ENCODE assay signal across 9 cellular contexts in genomic region chr6:149454405-149454848, GRCh38. TPM values are rescaled to one million over a fixed set of nuclear protein-coding genes. Genes with fewer than 3 reads are reported as not detected.
DNase-seq lines count a peak whose midpoint lies in the region; ATAC-seq, FAIRE-seq and TF ChIP-seq lines count a peak whose summit lies in the region.
"Had no signal": no experiment of that assay in that cellular context is flagged by ENCODE, and none has a peak within 500 bp of the region (broad histone marks: within the 10 kb centered on the region; RNA-seq: fewer than 3 reads in every experiment).

No MANE protein-coding gene starts in this region.

- ATAC-seq in GM21786 (IDR thresholded peaks at IDR 0.05; ENCODE audit: unreplicated experiment) = no peak

- peak overlapping the region; percentile 76 for H3K27ac ChIP-seq in RWPE1

- TF ChIP-seq POLR2A in GM12892 (IDR thresholded peaks at IDR 0.05; ENCODE audit: low read depth, low read length) = no peak

- H3K4me1 Mint-ChIP-seq in osteocyte (ENCODE audit: unreplicated experiment) = peaks cover 18% of the 10 kb centered on the region
- H3K4me1 Mint-ChIP-seq in T-helper 2 cell treated with Interferon-gamma antibody and Interleukin-4, amounts not matched to agents 5 μg/mL and 100 μg/mL, for 36 hours (ENCODE audit: low read depth) = peaks cover 5% of the 10 kb centered on the region

- CTCF ChIA-PET in RWPE1 (lab: Yijun Ruan, JAX) = interaction anchor here (0.6 kb wide), 1 partner anchor 376 kb away, joined by 3 read pairs; no protein-coding TSS in a partner anchor

- H3K4me3 Mint-ChIP-seq in osteocyte (ENCODE audit: unreplicated experiment) = no peak overlapping the region
- H3K4me3 Mint-ChIP-seq in T-helper 2 cell treated with Interferon-gamma antibody and Interleukin-4, amounts not matched to agents 5 μg/mL and 100 μg/mL, for 36 hours = no peak overlapping the region
- H3K4me3 Mint-ChIP-seq: activated naive CD8-positive, alpha-beta T cell had no signal

- peak overlapping the region; percentile 41 for H3K27ac Mint-ChIP-seq in osteocyte (ENCODE audit: unreplicated experiment)
- H3K27ac Mint-ChIP-seq in T-helper 2 cell treated with Interferon-gamma antibody and Interleukin-4, amounts not matched to agents 5 μg/mL and 100 μg/mL, for 36 hours = no peak overlapping the region
- H3K27ac Mint-ChIP-seq: activated naive CD8-positive, alpha-beta T cell had no signal

- H3K27me3 Mint-ChIP-seq in osteocyte (ENCODE audit: unreplicated experiment) = no peaks in the 10 kb centered on the region
- H3K27me3 Mint-ChIP-seq in T-helper 2 cell treated with Interferon-gamma antibody and Interleukin-4, amounts not matched to agents 5 μg/mL and 100 μg/mL, for 36 hours (ENCODE audit: low read depth) = no peaks in the 10 kb centered on the region
- H3K27me3 Mint-ChIP-seq: activated naive CD8-positive, alpha-beta T cell had no signal

- no peak for TF ChIP-seq CTCF in RWPE1 (conservative IDR thresholded peaks at IDR 0.05; ENCODE audit: low read depth)
- TF ChIP-seq CTCF in osteocyte (IDR thresholded peaks at IDR 0.05) = no peak

- no peaks in the 10 kb centered on the region for H3K9me3 Mint-ChIP-seq in osteocyte (ENCODE audit: unreplicated experiment)
- no peaks in the 10 kb centered on the region for H3K9me3 Mint-ChIP-seq in T-helper 2 cell treated with Interferon-gamma antibody and Interleukin-4, amounts not matched to agents 5 μg/mL and 100 μg/mL, for 36 hours

- peak; percentile 29 for DNase-seq in DMS 273 treated with DMSO at 0.1 percent for 48 hours (lab: John Stamatoyannopoulos, UW)
- DNase-seq in RWPE1 (ENCODE audit: low spot score) = peak; percentile 52
- DNase-seq in fibroblast of peridontal ligament (ENCODE audit: extremely low read depth) = peak; percentile 93
- DNase-seq in osteocyte (ENCODE audit: extremely low spot score, unreplicated experiment) = no peak
- DNase-seq in stimulated activated CD8-positive, alpha-beta memory T cell treated with anti-CD3 and anti-CD28 coated beads, Interleukin-4, amount 100 ng/mL, for 48 hours = no peak
- DNase-seq in T-helper 2 cell treated with Interferon-gamma antibody and Interleukin-4, amounts not matched to agents 5 μg/mL and 100 μg/mL, for 36 hours (ENCODE audit: low spot score) = no peak
- DNase-seq in GM12892 (ENCODE audit: insufficient read length) = no peak

- FAIRE-seq in GM12892 (lab: Jason Lieb, UNC) = no peak

- H3K36me3 Mint-ChIP-seq in osteocyte (ENCODE audit: unreplicated experiment) = no peaks in the 10 kb centered on the region
- H3K36me3 Mint-ChIP-seq in T-helper 2 cell treated with Interferon-gamma antibody and Interleukin-4, amounts not matched to agents 5 μg/mL and 100 μg/mL, for 36 hours (ENCODE audit: low read depth) = peaks cover 19% of the 10 kb centered on the region

- POLR2A ChIA-PET in RWPE1 (lab: Yijun Ruan, JAX; ENCODE audit: low non-redundant PET) = no interaction called here

RNA-seq across cellular contexts. Expression of gene ZC3H12D, which starts 30.4 kb away (rescaled TPM):
- 0.21 TPM in 1 of 2 replicates, not detected in the other for total RNA-seq in osteocyte
- 8.8 TPM for polyA plus RNA-seq in GM12892 (2012; ENCODE audit: missing spikeins)

RNA-seq across cellular contexts. Expression of gene SUMO4, which starts 54.4 kb away (rescaled TPM):
- total RNA-seq in osteocyte = 1.5 and 2.9 TPM in 2 replicates
- polyA plus RNA-seq in GM12892 (2012; ENCODE audit: missing spikeins) = 1.1 TPM

Comparison
In these comparisons a context has a peak if more than half of its experiments do, and no peak if none do; other contexts are left out.
1. DNase-seq: peak in DMS 273 treated with DMSO at 0.1 percent for 48 hours (single experiment), RWPE1 (single experiment) and fibroblast of peridontal ligament (single experiment); none in osteocyte (single experiment), stimulated activated CD8-positive, alpha-beta memory T cell treated with anti-CD3 and anti-CD28 coated beads, Interleukin-4, amount 100 ng/mL, for 48 hours (single experiment), T-helper 2 cell treated with Interferon-gamma antibody and Interleukin-4, amounts not matched to agents 5 μg/mL and 100 μg/mL, for 36 hours (single experiment) and GM12892 (single experiment).